In genomic region chr6:87703039-87703438, GRCh38 we compare ENCODE assay signal across 8 cellular contexts. TPM values are rescaled to one million over a fixed set of nuclear protein-coding genes. Genes with fewer than 3 reads are reported as not detected.
DNase-seq lines count a peak whose midpoint lies in the region; FAIRE-seq and TF ChIP-seq lines count a peak whose summit lies in the region.
"Not testable (repeated sequence)": the region's sequence is repeated elsewhere in the genome, so short reads cannot be mapped to it uniquely, and the experiment has no call there.

No MANE protein-coding gene starts in this region.

- H2AK5ac ChIP-seq in H1 (ENCODE audit: low read depth, low read length): not testable (repeated sequence)

- H3K23me2 ChIP-seq in H1 (ENCODE audit: low read depth, low read length): not testable (repeated sequence)

- POLR2A ChIA-PET in H1 (lab: Charles Lee; ENCODE audit: partially characterized antibody): interaction anchor here (1.2 to 3.0 kb wide), 11 partner anchors 10 to 551 kb away, joined by 3 to 36 read pairs (median 8); no protein-coding TSS in a partner anchor

- peak overlapping the region; percentile 95 for H4K5ac ChIP-seq in H1 (ENCODE audit: insufficient read length, low read depth, low read length)

- peak overlapping the region; percentile 67 for H3K4me2 ChIP-seq in BLaER1
- peak overlapping the region; percentile 58 to 69 for H3K4me2 ChIP-seq in H1 (ENCODE audit: insufficient read depth in 1 of 2, low read depth in 2 of 2, low read length in 2 of 2)

- not testable (repeated sequence) for H2BK12ac ChIP-seq in H1 (ENCODE audit: low read depth, low read length)

- H4K91ac ChIP-seq in H1 (replicated peaks; ENCODE audit: insufficient read length, low read length): not testable (repeated sequence)

- H3K4me1 ChIP-seq in BLaER1; SJCRH30; H1 (replicated peaks in 1 of 4; ENCODE audit: control insufficient read depth in 3 of 4, insufficient read depth in 4 of 4, low read length in 3 of 4); stomach smooth muscle (ENCODE audit: control insufficient read depth, insufficient read depth, low read length): not testable (repeated sequence)

- not testable (repeated sequence) for H3K4ac ChIP-seq in H1 (replicated peaks; ENCODE audit: insufficient read length, low read depth, low read length)

- not testable (repeated sequence) for TF ChIP-seq CTCF in H1 (IDR thresholded peaks at IDR 0.05; ENCODE audit: control extremely low read depth in 1 of 3, insufficient read depth in 1 of 3, low read depth in 1 of 3, low read length in 3 of 3); nephron progenitor cell (IDR thresholded peaks at IDR 0.05)

- not testable (repeated sequence) for H3K18ac ChIP-seq in H1 (ENCODE audit: extremely low read depth, low read length)

- not testable (repeated sequence) for TF ChIP-seq POLR2A in H1 (IDR thresholded peaks at IDR 0.05; ENCODE audit: control extremely low read depth in 1 of 2, low read depth in 2 of 2, low read length in 2 of 2)

- not testable (repeated sequence) for H3K56ac ChIP-seq in H1 (replicated peaks; ENCODE audit: insufficient read length, low read depth, low read length)

- not testable (repeated sequence) for FAIRE-seq in H1 (lab: Jason Lieb, UNC)

- not testable (repeated sequence) for TF ChIP-seq EP300 in H1 (IDR thresholded peaks at IDR 0.05; ENCODE audit: borderline replicate concordance in 1 of 2, low read depth in 2 of 2, low read length in 2 of 2)

- H3K9me3 Mint-ChIP-seq in activated naive CD8-positive, alpha-beta T cell (ENCODE audit: low read depth); nephron progenitor cell: not testable (repeated sequence)

- 0 out of 2 replicates have a peak overlapping the region, but pooled peaks have one; percentile 17 for H2AFZ ChIP-seq in H1 (ENCODE audit: low read length)

- not testable (repeated sequence) for H3K23ac ChIP-seq in H1 (ENCODE audit: insufficient read length)

- not testable (repeated sequence) for H2BK15ac ChIP-seq in H1 (ENCODE audit: low read length)

- H2BK5ac ChIP-seq in H1 (ENCODE audit: low read depth, low read length): not testable (repeated sequence)

- H3K27ac ChIP-seq in BLaER1; stomach smooth muscle (ENCODE audit: low read length): not testable (repeated sequence)
- peak overlapping the region; percentile 53 for H3K27ac ChIP-seq in SJCRH30
- H3K27ac ChIP-seq in H1 (ENCODE audit: low read depth, low read length): peak overlapping the region; percentile 65; the same call in 1 of the 2 replicates

- H4K20me1 ChIP-seq in BLaER1 (peaks cover 33% of the 10 kb centered on the region), H1 (replicated peaks in 1 of 2; ENCODE audit: control insufficient read depth in 1 of 2, insufficient read depth in 2 of 2, low read length in 2 of 2) (peaks cover 12% of the 10 kb centered on the region in 2 experiments)

- not testable (repeated sequence) for H3K36me3 Mint-ChIP-seq in activated naive CD8-positive, alpha-beta T cell; nephron progenitor cell (ENCODE audit: low read depth)

- H2BK120ac ChIP-seq in H1 (replicated peaks; ENCODE audit: low read depth, low read length): not testable (repeated sequence)

- H3K9me3 ChIP-seq in BLaER1; SJCRH30 (replicated peaks); H1 (ENCODE audit: insufficient read depth in 2 of 2, low read depth in 1 of 2, low read length in 1 of 2); iPS-18c (ENCODE audit: control insufficient read depth, insufficient read depth, low read length); stomach smooth muscle (ENCODE audit: control insufficient read depth in 2 of 2, low read length in 2 of 2): not testable (repeated sequence)

- H3K4me3 ChIP-seq in BLaER1 (peak overlapping the region; percentile 84), SJCRH30 (peak overlapping the region; percentile 85), H1 (ENCODE audit: extremely low read depth in 1 of 4, insufficient read depth in 2 of 4, low read depth in 3 of 4, low read length in 4 of 4) (peak overlapping the region; percentile 6 to 99 (median 47); a peak in 7 of 8 replicates), iPS-18c (ENCODE audit: insufficient read depth, low read depth, low read length) (peak overlapping the region; percentile 43; the same call in 1 of the 2 replicates), stomach smooth muscle (ENCODE audit: low read length in 2 of 2) (peak overlapping the region; percentile 78 to 88)

- not testable (repeated sequence) for H3K79me1 ChIP-seq in H1 (ENCODE audit: low read depth, low read length)

- H3K27me3 Mint-ChIP-seq in activated naive CD8-positive, alpha-beta T cell; nephron progenitor cell (ENCODE audit: low read depth, poor library complexity): not testable (repeated sequence)

- not testable (repeated sequence) for H3K27me3 ChIP-seq in BLaER1; SJCRH30; H1 (replicated peaks in 1 of 4; ENCODE audit: control insufficient read depth in 3 of 4, extremely low read depth in 1 of 4, insufficient read depth in 3 of 4, low read length in 3 of 4); stomach smooth muscle (ENCODE audit: control insufficient read depth in 1 of 2, insufficient read depth in 2 of 2, low read length in 2 of 2)

- peak; percentile 40 for DNase-seq in HT1080 (ENCODE audit: low read depth)
- not testable (repeated sequence) for DNase-seq in SJCRH30; H1 (ENCODE audit: low read depth in 1 of 2, low spot score in 2 of 2); nephron progenitor cell

- 81% methylated on average over 19 of the region's 19 CpGs; no CpG with 5 or more reads in 1 of the 2 experiments for WGBS in H1 (ENCODE audit: extremely low coverage in 1 of 2, insufficient coverage in 1 of 2, insufficient read length in 1 of 2, insufficient replicate concordance in 2 of 2, low coverage in 1 of 2, low lambda C conversion rate in 2 of 2, missing lambda C conversion rate in 1 of 2), 2 experiments

- H3K27ac Mint-ChIP-seq in activated naive CD8-positive, alpha-beta T cell: peak overlapping the region; percentile 96
- peak overlapping the region; percentile 96 for H3K27ac Mint-ChIP-seq in nephron progenitor cell

- not testable (repeated sequence) for TF ChIP-seq RAD21 in H1 (IDR thresholded peaks at IDR 0.05 in 1 of 2, conservative IDR thresholded peaks at IDR 0.05 in 1 of 2; ENCODE audit: low read depth in 2 of 2, low read length in 2 of 2)

- H3K14ac ChIP-seq in H1 (ENCODE audit: insufficient read length): not testable (repeated sequence)

- not testable (repeated sequence) for H4K8ac ChIP-seq in H1 (ENCODE audit: extremely low read depth, insufficient read depth, low read length)

- H3K4me1 Mint-ChIP-seq in activated naive CD8-positive, alpha-beta T cell (ENCODE audit: low read depth): peaks cover 35% of the 10 kb centered on the region
- peaks cover 18% of the 10 kb centered on the region for H3K4me1 Mint-ChIP-seq in nephron progenitor cell

- H3K4me3 Mint-ChIP-seq in activated naive CD8-positive, alpha-beta T cell: peak overlapping the region; percentile 94
- peak overlapping the region; percentile 96 for H3K4me3 Mint-ChIP-seq in nephron progenitor cell

- CTCF ChIA-PET in H1 (lab: Charles Lee; ENCODE audit: partially characterized antibody): interaction anchor here (1.3 kb wide), 1 partner anchor 12 kb away, joined by 4 read pairs; no protein-coding TSS in a partner anchor

- not testable (repeated sequence) for H2BK20ac ChIP-seq in H1 (ENCODE audit: low read length)

- not testable (repeated sequence) for H3K9ac ChIP-seq in BLaER1
- H3K9ac ChIP-seq in H1 (replicated peaks in 1 of 4; ENCODE audit: extremely low read depth in 1 of 4, low read depth in 3 of 4, low read length in 3 of 4) (peak overlapping the region in 1 of 4 experiments; percentile 48; a peak in 1 of 7 replicates), stomach smooth muscle (ENCODE audit: low read length in 2 of 2) (peak overlapping the region in 1 of 2 donors; percentile 93)

- H3K36me3 ChIP-seq in BLaER1; H1 (ENCODE audit: control insufficient read depth in 2 of 4, insufficient read depth in 4 of 4, low read length in 3 of 4); stomach smooth muscle (ENCODE audit: control insufficient read depth in 2 of 2, insufficient read depth in 2 of 2, low read length in 2 of 2): not testable (repeated sequence)
- peaks cover 11% of the 10 kb centered on the region; the same call in 1 of the 2 replicates for H3K36me3 ChIP-seq in SJCRH30

- H3K79me2 ChIP-seq in H1 (ENCODE audit: control insufficient read depth in 1 of 2, insufficient read depth in 2 of 2, low read length in 2 of 2): peaks cover 33 to 40% of the 10 kb centered on the region in 2 experiments

TF ChIP-seq in H1, 55 proteins besides CTCF, POLR2A, EP300 and RAD21:
- peak; percentile 75 for TF ChIP-seq KDM1A (IDR thresholded peaks at IDR 0.05; ENCODE audit: borderline replicate concordance, low read length)
TF ChIP-seq in H1: peak in this region for 1; not testable (repeated sequence) for 54.

RNA-seq across cellular contexts. Expression of gene AKIRIN2, which starts 1.0 kb away (rescaled TPM):
- total RNA-seq in HT1080 (2014; rRNA removed; shearing (Covaris generic)): 19.4 and 32.4 TPM in 2 replicates
- 79.7 and 87.3 TPM in 2 replicates for polyA plus RNA-seq in HT1080 (2015; cell fraction: cytosol; rRNA removed)
- polyA plus RNA-seq in HT1080 (2015; cell fraction: nucleus; rRNA removed): 71.7 and 86.0 TPM in 2 replicates
- total RNA-seq in SJCRH30 (2014; rRNA removed; shearing (Covaris generic)): 54.9 and 64.5 TPM in 2 replicates
- 75.3 and 77.2 TPM in 2 replicates for total RNA-seq in H1 (2021; fragmentation: NEBNext Ultra II Directional; extraction: Animal tissue kit (Norgen Biotek cat#: 25700))
- polyA plus RNA-seq in H1 (2011; rRNA removed): 35.6 and 49.6 TPM in 2 replicates
- 28.4 TPM for polyA plus RNA-seq in H1 (2011; cell fraction: cytosol; rRNA removed)
- 29.7 TPM for polyA plus RNA-seq in H1 (2011; cell fraction: nucleus; rRNA removed)
- polyA plus RNA-seq in H1 (2012, experiment 1 of 2): 50.5 to 55.5 TPM (median 52.0 TPM) in 4 replicates
- polyA plus RNA-seq in H1 (2012, experiment 2 of 2): 39.5 TPM
- polyA plus RNA-seq in H1 (2013, experiment 1 of 2): 67.3 TPM
- polyA plus RNA-seq in H1 (2013, experiment 2 of 2): 68.1 TPM
- 14.0 and 18.9 TPM in 2 replicates for polyA minus RNA-seq in H1 (2011; rRNA and poly(A)+ RNA removed)
- polyA minus RNA-seq in H1 (2011; cell fraction: cytosol; rRNA and poly(A)+ RNA removed): 39.8 TPM
- 38.9 TPM for polyA minus RNA-seq in H1 (2011; cell fraction: nucleus; rRNA and poly(A)+ RNA removed)
